14 cellular contexts compared by ENCODE assay signal in the genomic region with DNA sequence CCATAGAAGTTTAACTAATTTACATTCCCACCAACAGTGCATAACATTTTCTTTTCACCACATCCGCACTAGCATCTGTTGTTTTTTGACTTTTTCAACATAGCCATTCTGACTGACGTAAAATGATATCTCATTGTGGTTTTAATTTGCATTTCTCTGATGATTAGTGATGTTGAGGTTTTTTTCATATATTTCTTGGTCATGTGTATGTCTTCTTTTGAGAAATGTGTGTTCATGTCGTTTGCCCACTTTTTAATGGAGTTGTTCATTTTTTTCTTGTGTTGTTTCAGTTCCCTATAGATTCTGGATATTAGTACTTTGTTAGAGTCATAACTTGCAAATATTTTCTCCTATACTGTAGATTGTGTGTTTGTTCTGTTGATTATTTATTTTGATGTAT.
A peak's percentile ranks its signal among the peaks of the same experiment; 100 is the strongest.
DNase-seq lines count a peak whose midpoint lies in the region; ATAC-seq and TF ChIP-seq lines count a peak whose summit lies in the region.
"Had no signal": no experiment of that assay in that cellular context is flagged by ENCODE, and none has a peak within 500 bp of the region (broad histone marks: within the 10 kb centered on the region; RNA-seq: fewer than 3 reads in every experiment).

No MANE protein-coding gene starts in this region.

- in situ Hi-C loops in G401 (cut with HindIII; ENCODE audit: low sequenced_read_pairs), result no loop called here

- DNase-seq in NCI-H446 treated with DMSO at 0.1 percent for 48 hours (lab: John Stamatoyannopoulos, UW) (no peak), adrenal gland (no peak), G401 (ENCODE audit: low spot score) (no peak)
- DNase-seq in stimulated activated CD4-positive, alpha-beta T cell treated with anti-CD3 and anti-CD28 coated beads, Interleukin-2, amount 100 ng/mL, for 24 hours, result no peak
- DNase-seq: COR-L47, erythroblast, heart left ventricle, NCI-H1417, NCI-H510A treated with DMSO at 0.1 percent for 48 hours, Peyer's patch had no signal

- no peaks in the 10 kb centered on the region for H3K27me3 ChIP-seq in adrenal gland
- H3K27me3 ChIP-seq: heart left ventricle, Peyer's patch had no signal

- ATAC-seq in GM18502 (IDR thresholded peaks at IDR 0.05; ENCODE audit: poor library complexity, unreplicated experiment) (peak; percentile 75), GM19452 (IDR thresholded peaks at IDR 0.05; ENCODE audit: unreplicated experiment) (peak; percentile 80), HG02870 (IDR thresholded peaks at IDR 0.05; ENCODE audit: unreplicated experiment) (peak; percentile 44), HG03565 (IDR thresholded peaks at IDR 0.05; ENCODE audit: unreplicated experiment) (peak; percentile 59)
- ATAC-seq: heart left ventricle had no signal

- no peaks in the 10 kb centered on the region for H3K36me3 ChIP-seq in adrenal gland (replicated peaks in 1 of 2)
- H3K36me3 ChIP-seq: Peyer's patch had no signal

- no peak for TF ChIP-seq POLR2A in adrenal gland (IDR thresholded peaks at IDR 0.05)

- H3K9me3 ChIP-seq in adrenal gland (replicated peaks in 1 of 3), result no peaks in the 10 kb centered on the region
- H3K9me3 ChIP-seq: Peyer's patch had no signal

- no peaks in the 10 kb centered on the region for H3K4me1 ChIP-seq in adrenal gland (replicated peaks in 1 of 2)
- H3K4me1 ChIP-seq: heart left ventricle, Peyer's patch had no signal

- intact Hi-C loops in adrenal gland (cut with DNase I), result no loop called here

- no peak overlapping the region for H3K4me3 ChIP-seq in adrenal gland
- H3K4me3 ChIP-seq: heart left ventricle, Peyer's patch had no signal

- TF ChIP-seq CTCF in adrenal gland (IDR thresholded peaks at IDR 0.05), result no peak

- 92 to 97% (median 94%) methylated on average over 3 of the region's 3 CpGs for WGBS in adrenal gland, 4 donors

- H3K27ac ChIP-seq in adrenal gland, result no peak overlapping the region
- H3K27ac ChIP-seq: heart left ventricle, Peyer's patch had no signal
